ENCODE assay signal across 8 cellular contexts in the genomic region with DNA sequence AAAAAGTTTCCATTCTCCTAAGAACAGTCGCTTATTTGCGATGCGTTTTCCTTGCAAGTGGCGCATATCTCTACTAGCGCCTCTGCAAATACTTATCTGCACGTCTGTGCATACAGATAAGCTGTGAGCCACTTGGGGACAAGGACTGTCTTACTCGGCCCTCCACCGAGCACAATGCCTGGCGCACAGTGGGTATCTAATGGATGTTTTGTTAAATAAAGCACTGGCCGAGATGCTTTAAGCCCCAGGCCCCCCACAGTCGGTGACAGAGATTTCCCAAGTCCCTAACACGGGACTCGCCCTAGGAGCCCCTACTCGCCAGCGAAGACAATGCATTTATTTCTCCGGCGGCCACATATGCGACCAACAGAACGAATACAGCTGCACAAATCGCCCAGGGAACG. TPM values are rescaled to one million over a fixed set of nuclear protein-coding genes. Genes with fewer than 3 reads are reported as not detected.
DNase-seq lines count a peak whose midpoint lies in the region; ATAC-seq and TF ChIP-seq lines count a peak whose summit lies in the region.

No MANE protein-coding gene starts in this region.

- H3K9me3 Mint-ChIP-seq in activated naive CD4-positive, alpha-beta T cell treated with anti-CD3 and anti-CD28 coated beads, Interleukin-2, amount 10 ng/mL, durations not matched to agents 7 days and 5 days, result no peaks in the 10 kb centered on the region
- peaks cover 8% of the 10 kb centered on the region for H3K9me3 Mint-ChIP-seq in GM23338
- H3K9me3 Mint-ChIP-seq in activated CD4-positive, alpha-beta memory T cell treated with anti-CD3 and anti-CD28 coated beads for 36 hours, result no peaks in the 10 kb centered on the region

- peak overlapping the region; percentile 93 for H3K4me2 ChIP-seq in GM23338

- peak overlapping the region; percentile 72 for H3K4me3 ChIP-seq in GM23338

- peaks cover 2% of the 10 kb centered on the region for H3K27me3 Mint-ChIP-seq in activated naive CD4-positive, alpha-beta T cell treated with anti-CD3 and anti-CD28 coated beads, Interleukin-2, amount 10 ng/mL, durations not matched to agents 7 days and 5 days
- peaks cover 23% of the 10 kb centered on the region for H3K27me3 Mint-ChIP-seq in GM23338 (ENCODE audit: insufficient read depth, low read depth, poor library complexity)
- H3K27me3 Mint-ChIP-seq in activated CD4-positive, alpha-beta memory T cell treated with anti-CD3 and anti-CD28 coated beads for 36 hours, result no peaks in the 10 kb centered on the region

- peaks cover 20% of the 10 kb centered on the region for H3K4me1 Mint-ChIP-seq in activated naive CD4-positive, alpha-beta T cell treated with anti-CD3 and anti-CD28 coated beads, Interleukin-2, amount 10 ng/mL, durations not matched to agents 7 days and 5 days
- peaks cover 17% of the 10 kb centered on the region for H3K4me1 Mint-ChIP-seq in GM23338
- peaks cover 16% of the 10 kb centered on the region for H3K4me1 Mint-ChIP-seq in activated CD4-positive, alpha-beta memory T cell treated with anti-CD3 and anti-CD28 coated beads for 36 hours (ENCODE audit: low read depth)

- peaks cover 19% of the 10 kb centered on the region for H3K27me3 ChIP-seq in GM23338 (ENCODE audit: insufficient read depth)

- peaks cover 6% of the 10 kb centered on the region for H3K36me3 Mint-ChIP-seq in activated naive CD4-positive, alpha-beta T cell treated with anti-CD3 and anti-CD28 coated beads, Interleukin-2, amount 10 ng/mL, durations not matched to agents 7 days and 5 days
- H3K36me3 Mint-ChIP-seq in GM23338 (ENCODE audit: low read depth), result peaks cover 32% of the 10 kb centered on the region
- H3K36me3 Mint-ChIP-seq in activated CD4-positive, alpha-beta memory T cell treated with anti-CD3 and anti-CD28 coated beads for 36 hours, result peaks cover 7% of the 10 kb centered on the region

- peaks cover 10% of the 10 kb centered on the region; the same call in 1 of the 2 replicates for H3K36me3 ChIP-seq in GM23338 (ENCODE audit: insufficient read depth)

- H3K27ac Mint-ChIP-seq in activated naive CD4-positive, alpha-beta T cell treated with anti-CD3 and anti-CD28 coated beads, Interleukin-2, amount 10 ng/mL, durations not matched to agents 7 days and 5 days, result peak overlapping the region; percentile 86
- H3K27ac Mint-ChIP-seq in GM23338, result peak overlapping the region; percentile 93; the same call in 1 of the 2 replicates
- peak overlapping the region; percentile 56 for H3K27ac Mint-ChIP-seq in activated CD4-positive, alpha-beta memory T cell treated with anti-CD3 and anti-CD28 coated beads for 36 hours

- H2AFZ ChIP-seq in GM23338, result 0 out of 2 replicates have a peak overlapping the region, but pooled peaks have one; percentile 32

- H3K4me3 Mint-ChIP-seq in activated naive CD4-positive, alpha-beta T cell treated with anti-CD3 and anti-CD28 coated beads, Interleukin-2, amount 10 ng/mL, durations not matched to agents 7 days and 5 days, result peak overlapping the region; percentile 87
- H3K4me3 Mint-ChIP-seq in GM23338, result peak overlapping the region; percentile 77
- peak overlapping the region; percentile 95 for H3K4me3 Mint-ChIP-seq in activated CD4-positive, alpha-beta memory T cell treated with anti-CD3 and anti-CD28 coated beads for 36 hours

- CTCF ChIA-PET in activated naive CD4-positive, alpha-beta T cell treated with anti-CD3 and anti-CD28 coated beads, Interleukin-2, amount 10 ng/mL, durations not matched to agents 7 days and 5 days (lab: Charles Lee), result interaction anchor here (1.1 kb wide), 1 partner anchor 94 kb away, joined by 3 read pairs; the partner anchor contains the start of gene GYG1
- CTCF ChIA-PET in activated CD4-positive, alpha-beta memory T cell treated with anti-CD3 and anti-CD28 coated beads for 36 hours (lab: Charles Lee), result interaction anchor here (1.0 to 1.6 kb wide), 3 partner anchors 130 to 187 kb away, joined by 3 to 4 read pairs (median 4); no protein-coding TSS in a partner anchor

- H4K20me1 ChIP-seq in GM23338 (replicated peaks; ENCODE audit: insufficient read depth), result peaks cover 18% of the 10 kb centered on the region

- H3F3A ChIP-seq in GM23338 (replicated peaks; ENCODE audit: low read depth), result 0 out of 2 replicates have a peak, but pooled peaks cover 3% of the 10 kb centered on the region

- peak overlapping the region; percentile 75; the same call in 1 of the 2 replicates for H3K27ac ChIP-seq in GM23338 (ENCODE audit: low read depth)

- no peak for TF ChIP-seq CTCF in GM23338 (conservative IDR thresholded peaks at IDR 0.05; ENCODE audit: low read depth in 2 of 2)
- no peak for TF ChIP-seq CTCF in omental fat pad (IDR thresholded peaks at IDR 0.05)

- POLR2A ChIA-PET in activated CD4-positive, alpha-beta memory T cell treated with anti-CD3 and anti-CD28 coated beads for 36 hours (lab: Charles Lee), result interaction anchor here (0.6 to 0.8 kb wide), 2 partner anchors 96 to 725 kb away, joined by 3 read pairs; no protein-coding TSS in a partner anchor

- ATAC-seq in GM23338 (peak; percentile 62), omental fat pad (ENCODE audit: low FRiP score) (peak; percentile 22)

- peaks cover 14% of the 10 kb centered on the region for H3K4me1 ChIP-seq in GM23338 (ENCODE audit: insufficient read depth)

- intact Hi-C loops in activated CD4-positive, alpha-beta memory T cell treated with anti-CD3 and anti-CD28 coated beads for 36 hours (cut with micrococcal nuclease), result loop anchor here (1.0 to 5.0 kb wide), 5 partner anchors 43 to 141 kb away; partner anchors contain the start of gene HPS3

- peak; percentile 36 for DNase-seq in activated naive CD4-positive, alpha-beta T cell treated with anti-CD3 and anti-CD28 coated beads, Interleukin-2, amount 10 ng/mL, durations not matched to agents 7 days and 5 days
- no peak for DNase-seq in activated naive CD4-positive, alpha-beta T cell treated with anti-CD3 and anti-CD28 coated beads, Interleukin-2, amount 50 U/mL, for 16 hours
- DNase-seq in GM23338 (ENCODE audit: low spot score), result peak; percentile 65
- DNase-seq in LHCN-M2 (ENCODE audit: low read depth), result peak; percentile 41
- DNase-seq in activated CD4-positive, alpha-beta memory T cell treated with anti-CD3 and anti-CD28 coated beads for 36 hours, result peak; percentile 35
- DNase-seq in germinal center (ENCODE audit: low spot score), result peak; percentile 26
- no peak for DNase-seq in omental fat pad (ENCODE audit: low spot score)
- no peak for DNase-seq in SHP77 treated with DMSO at 0.1 percent for 48 hours (lab: John Stamatoyannopoulos, UW)

- peaks cover 3% of the 10 kb centered on the region; the same call in 1 of the 2 replicates for H3K9me2 ChIP-seq in GM23338 (ENCODE audit: insufficient read depth)

- H3K79me2 ChIP-seq in GM23338 (replicated peaks; ENCODE audit: insufficient read depth), result peaks cover 47% of the 10 kb centered on the region

TF ChIP-seq in GM23338, 12 proteins besides CTCF, POLR2A, EP300 and RAD21 (continues in another document):
- TF ChIP-seq ZNF114 (CRISPR knock-in tag; IDR thresholded peaks at IDR 0.05) (no peak), EZH2phosphoT487 (IDR thresholded peaks at IDR 0.05; ENCODE audit: unreplicated experiment) (no peak), REST (IDR thresholded peaks at IDR 0.05; ENCODE audit: unreplicated experiment) (no peak), NANOG (IDR thresholded peaks at IDR 0.05; ENCODE audit: borderline replicate concordance) (no peak), POLR2AphosphoS5 (IDR thresholded peaks at IDR 0.05; ENCODE audit: low read depth) (no peak)
- TF ChIP-seq, protein P1, sequence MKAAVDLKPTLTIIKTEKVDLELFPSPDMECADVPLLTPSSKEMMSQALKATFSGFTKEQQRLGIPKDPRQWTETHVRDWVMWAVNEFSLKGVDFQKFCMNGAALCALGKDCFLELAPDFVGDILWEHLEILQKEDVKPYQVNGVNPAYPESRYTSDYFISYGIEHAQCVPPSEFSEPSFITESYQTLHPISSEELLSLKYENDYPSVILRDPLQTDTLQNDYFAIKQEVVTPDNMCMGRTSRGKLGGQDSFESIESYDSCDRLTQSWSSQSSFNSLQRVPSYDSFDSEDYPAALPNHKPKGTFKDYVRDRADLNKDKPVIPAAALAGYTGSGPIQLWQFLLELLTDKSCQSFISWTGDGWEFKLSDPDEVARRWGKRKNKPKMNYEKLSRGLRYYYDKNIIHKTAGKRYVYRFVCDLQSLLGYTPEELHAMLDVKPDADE (IDR thresholded peaks at IDR 0.05), result no peak

RNA-seq across cellular contexts. Expression of gene HLTF, which starts 0.5 kb away (rescaled TPM):
- total RNA-seq in GM23338 (2014; rRNA removed; shearing (Covaris generic)), result 87.6 and 89.5 TPM in 2 replicates
- 118 and 146 TPM in 2 replicates for polyA plus RNA-seq in GM23338 (2016; fragmentation: Nextera tagmentation; extraction: Ambion mirVana)
- 51.2 and 56.7 TPM in 2 replicates for total RNA-seq in LHCN-M2 (2014; rRNA removed)
- 7.6 TPM for polyA plus RNA-seq in LHCN-M2 (2012)
- total RNA-seq in activated CD4-positive, alpha-beta memory T cell treated with anti-CD3 and anti-CD28 coated beads for 36 hours, result 10 to 100 TPM; 22.3 to 25.1 TPM
- total RNA-seq in omental fat pad, result 10 to 100 TPM; 10.2 to 20.5 (median 18.3) TPM

RNA-seq across cellular contexts. Expression of gene HPS3, which starts 43.6 kb away (rescaled TPM):
- total RNA-seq in GM23338 (2014; rRNA removed; shearing (Covaris generic)), result 61.9 and 66.8 TPM in 2 replicates
- polyA plus RNA-seq in GM23338 (2016; fragmentation: Nextera tagmentation; extraction: Ambion mirVana), result 40.9 and 41.7 TPM in 2 replicates
- total RNA-seq in LHCN-M2 (2014; rRNA removed) (29.0 and 32.1 TPM in 2 replicates), omental fat pad (10 to 100 TPM; 12.5 to 19.8 (median 17.6) TPM)
- polyA plus RNA-seq in LHCN-M2 (2012), result 11.8 TPM
- total RNA-seq in activated CD4-positive, alpha-beta memory T cell treated with anti-CD3 and anti-CD28 coated beads for 36 hours, result 10 to 100 TPM; 23.0 to 25.2 TPM

Comparison
In these comparisons a context has a peak if more than half of its experiments do, and no peak if none do; other contexts are left out.
1. DNase-seq: peak in activated naive CD4-positive, alpha-beta T cell treated with anti-CD3 and anti-CD28 coated beads, Interleukin-2, amount 10 ng/mL, durations not matched to agents 7 days and 5 days (single experiment), GM23338 (single experiment), LHCN-M2 (single experiment), activated CD4-positive, alpha-beta memory T cell treated with anti-CD3 and anti-CD28 coated beads for 36 hours (single experiment) and germinal center (single experiment); none in activated naive CD4-positive, alpha-beta T cell treated with anti-CD3 and anti-CD28 coated beads, Interleukin-2, amount 50 U/mL, for 16 hours (single experiment), omental fat pad (single experiment) and SHP77 treated with DMSO at 0.1 percent for 48 hours (single experiment).
2. Peak in every context shown above with its lines, with median percentiles within 50 percentile points of each other: H3K27ac Mint-ChIP-seq and H3K4me3 Mint-ChIP-seq.